11 cellular contexts compared by ENCODE assay signal in genomic region chr5:175907484-175907883, GRCh38. TPM values are rescaled to one million over a fixed set of nuclear protein-coding genes. Genes with fewer than 3 reads are reported as not detected.
DNase-seq lines count a peak whose midpoint lies in the region; TF ChIP-seq lines count a peak whose summit lies in the region.
"Not testable (repeated sequence)": the region's sequence is repeated elsewhere in the genome, so short reads cannot be mapped to it uniquely, and the experiment has no call there.
"Had no signal": no experiment of that assay in that cellular context is flagged by ENCODE, and none has a peak within 500 bp of the region (broad histone marks: within the 10 kb centered on the region; RNA-seq: fewer than 3 reads in every experiment).

No MANE protein-coding gene starts in this region.

- not testable (repeated sequence) for TF ChIP-seq POLR2A in vagina (IDR thresholded peaks at IDR 0.05)

- not testable (repeated sequence) for H3K4me1 ChIP-seq in right atrium auricular region, vagina

- intact Hi-C loops in vagina (cut with DNase I) = not testable (repeated sequence)

- not testable (repeated sequence) for TF ChIP-seq CTCF in right atrium auricular region (IDR thresholded peaks at IDR 0.05); vagina (IDR thresholded peaks at IDR 0.05)

- H3K9me3 ChIP-seq in right atrium auricular region, vagina: not testable (repeated sequence)

- not testable (repeated sequence) for H3K27me3 ChIP-seq in H7 (ENCODE audit: control insufficient read depth, insufficient read depth, low read length); right atrium auricular region; vagina

- H3K36me3 ChIP-seq in H7 (replicated peaks; ENCODE audit: control insufficient read depth, insufficient read depth, low read length); right atrium auricular region; vagina: not testable (repeated sequence)

- not testable (repeated sequence) for H3K27ac ChIP-seq in right atrium auricular region, vagina

- not testable (repeated sequence) for H3K4me3 ChIP-seq in H7 (ENCODE audit: insufficient read depth, low read depth, low read length); right atrium auricular region; vagina

- peak; percentile 5 for DNase-seq in H7
- peak; percentile 30 for DNase-seq in activated CD8-positive, alpha-beta memory T cell treated with anti-CD3 and anti-CD28 coated beads for 24 hours
- DNase-seq in activated CD8-positive, alpha-beta memory T cell treated with anti-CD3 and anti-CD28 coated beads, Interleukin-2, amount 50 U/mL, for 48 hours = peak; percentile 12
- DNase-seq in right atrium auricular region (ENCODE audit: low spot score) = peak; percentile 18
- DNase-seq in vagina (ENCODE audit: extremely low spot score in 2 of 2) = peak; percentile 34 to 67

RNA-seq across cellular contexts. Expression of gene CPLX2, which starts 36.1 kb away (rescaled TPM):
- 0.59 and 1.2 TPM in 2 replicates for total RNA-seq in H7 (2014; rRNA removed; shearing (Covaris generic))
- total RNA-seq in right atrium auricular region = not detected
- total RNA-seq in vagina = 1.2 TPM
- total RNA-seq: A172; B cell; Caco-2; Calu3; CD4-positive, alpha-beta T cell; CD8-positive, alpha-beta T cell had no signal
